1 cellular context compared by ENCODE assay signal in genomic region chr5:172758836-172759149, GRCh38.
TF ChIP-seq lines count a peak whose summit lies in the region.

No MANE protein-coding gene starts in this region.

TF ChIP-seq in A549, 52 proteins besides CTCF, POLR2A, EP300 and RAD21 (continued from another document):
- TF ChIP-seq MYC (IDR thresholded peaks at IDR 0.05; ENCODE audit: borderline replicate concordance, low read length) (no peak), ATOH8 (CRISPR knock-in tag; IDR thresholded peaks at IDR 0.05; ENCODE audit: low read depth) (no peak), ZC3H11A (IDR thresholded peaks at IDR 0.05) (no peak), HOXA7 (CRISPR knock-in tag; IDR thresholded peaks at IDR 0.05) (no peak), EHMT2 (IDR thresholded peaks at IDR 0.05; ENCODE audit: low read depth) (no peak), USF2 (IDR thresholded peaks at IDR 0.05) (no peak), JUN (IDR thresholded peaks at IDR 0.05) (no peak), JUNB (IDR thresholded peaks at IDR 0.05) (no peak), BHLHE40 (IDR thresholded peaks at IDR 0.05; ENCODE audit: low read depth, low read length) (no peak), MAZ (IDR thresholded peaks at IDR 0.05; ENCODE audit: borderline replicate concordance, low read depth, low read length) (no peak)
